In the genomic region with DNA sequence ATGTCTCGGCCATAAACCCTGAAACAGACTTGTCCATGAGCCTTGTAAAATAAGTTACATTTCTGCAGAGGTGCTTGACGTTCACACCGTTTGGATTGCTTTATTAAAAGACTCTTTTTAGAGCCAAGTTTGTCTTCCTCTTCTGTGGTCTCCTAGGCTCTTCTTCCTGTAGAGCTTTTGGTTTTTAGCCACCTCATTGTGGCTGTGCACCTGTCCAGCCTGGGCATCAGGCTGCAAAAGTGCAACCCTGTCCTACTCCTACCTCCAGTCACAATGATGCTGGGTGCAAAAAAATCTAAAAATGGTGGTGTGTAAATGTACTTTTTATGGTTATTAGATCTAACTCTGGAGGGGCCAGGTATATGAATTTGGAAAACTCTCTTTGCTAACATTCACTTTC, we compare ENCODE assay signal across 12 cellular contexts.
"Had no signal": no experiment of that assay in that cellular context is flagged by ENCODE, and none has a peak within 500 bp of the region (broad histone marks: within the 10 kb centered on the region; RNA-seq: fewer than 3 reads in every experiment).

No MANE protein-coding gene starts in this region.

- H3K9me3 Mint-ChIP-seq: activated naive CD4-positive, alpha-beta T cell treated with anti-CD3 and anti-CD28 coated beads, Interleukin-2, amount 50 U/mL, for 24 hours; mesothelial cell of epicardium had no signal

- DNase-seq: activated CD4-positive, alpha-beta T cell treated with anti-CD3 and anti-CD28 coated beads for 36 hours; amniotic stem cell; left colon; stimulated activated CD4-positive, alpha-beta T cell treated with anti-CD3 and anti-CD28 coated beads, Interleukin-12 subunit alpha, Interleukin-12 subunit beta, amount 100 ng/mL, for 4 hours; stimulated activated CD4-positive, alpha-beta T cell treated with anti-CD3 and anti-CD28 coated beads, Interleukin-2, amount 100 ng/mL, for 24 hours had no signal

- H3K4me3 ChIP-seq: lung, thoracic aorta had no signal

- H3K27ac ChIP-seq: neutrophil, parathyroid adenoma, thoracic aorta had no signal

- H3K4me3 Mint-ChIP-seq: activated CD4-positive, alpha-beta T cell treated with anti-CD3 and anti-CD28 coated beads for 36 hours; activated naive CD4-positive, alpha-beta T cell treated with anti-CD3 and anti-CD28 coated beads, Interleukin-2, amount 50 U/mL, for 24 hours; mesothelial cell of epicardium had no signal

- H3K27ac Mint-ChIP-seq: activated CD4-positive, alpha-beta T cell treated with anti-CD3 and anti-CD28 coated beads for 36 hours; activated naive CD4-positive, alpha-beta T cell treated with anti-CD3 and anti-CD28 coated beads, Interleukin-2, amount 50 U/mL, for 24 hours; mesothelial cell of epicardium had no signal

- ATAC-seq: activated CD4-positive, alpha-beta T cell treated with anti-CD3 and anti-CD28 coated beads for 36 hours; esophagus mucosa; left colon had no signal

- H3K36me3 ChIP-seq: neutrophil, thoracic aorta had no signal

- H3K27me3 Mint-ChIP-seq: activated CD4-positive, alpha-beta T cell treated with anti-CD3 and anti-CD28 coated beads for 36 hours; activated naive CD4-positive, alpha-beta T cell treated with anti-CD3 and anti-CD28 coated beads, Interleukin-2, amount 50 U/mL, for 24 hours had no signal

- H3K9me3 ChIP-seq: neutrophil, thoracic aorta had no signal

- H3K36me3 Mint-ChIP-seq: mesothelial cell of epicardium had no signal
